22 cellular contexts compared by ENCODE assay signal in the genomic region with DNA sequence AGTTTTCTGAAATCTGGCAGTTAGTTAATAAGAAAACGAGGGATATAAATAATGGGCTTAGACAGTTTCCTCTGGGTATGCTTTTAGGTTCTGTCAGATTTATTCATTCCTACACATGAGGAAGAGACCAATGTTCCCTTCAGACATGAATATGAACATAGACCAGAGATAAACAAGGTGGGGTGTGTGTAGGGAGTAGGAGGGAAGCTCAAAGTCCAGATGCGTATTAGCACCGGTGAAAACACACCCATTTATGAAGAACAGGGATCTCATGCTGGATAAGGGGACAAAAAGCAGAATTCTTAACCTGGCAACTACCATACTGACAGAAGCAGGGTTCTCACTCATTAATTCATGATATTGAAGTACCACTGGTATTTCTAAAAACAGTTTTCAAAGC.
DNase-seq lines count a peak whose midpoint lies in the region; ATAC-seq, FAIRE-seq and TF ChIP-seq lines count a peak whose summit lies in the region.
"Had no signal": no experiment of that assay in that cellular context is flagged by ENCODE, and none has a peak within 500 bp of the region (broad histone marks: within the 10 kb centered on the region; RNA-seq: fewer than 3 reads in every experiment).

No MANE protein-coding gene starts in this region.

- H3K27ac ChIP-seq in ascending aorta (peak overlapping the region; percentile 10 to 93), HepG2 (ENCODE audit: extremely low read length, insufficient read depth, low read length) (no peak overlapping the region), stomach (peak overlapping the region; percentile 20 to 85 (median 34)), thyroid gland (no peak overlapping the region)

- H3K36me3 ChIP-seq in ascending aorta (no peaks in the 10 kb centered on the region), HepG2 (replicated peaks in 1 of 2; ENCODE audit: control insufficient read depth in 1 of 2, insufficient read depth in 2 of 2, low read length in 2 of 2) (no peaks in the 10 kb centered on the region), stomach (no peaks in the 10 kb centered on the region), thyroid gland (no peaks in the 10 kb centered on the region)

- H3K4me1 ChIP-seq in ascending aorta = peaks cover 4 to 11% of the 10 kb centered on the region in 2 donors
- peaks cover 8% of the 10 kb centered on the region; the same call in 1 of the 2 replicates for H3K4me1 ChIP-seq in HepG2 (ENCODE audit: insufficient read depth, low read length)
- H3K4me1 ChIP-seq in stomach = peaks cover 0 to 25% (median 12%) of the 10 kb centered on the region in 4 donors
- H3K4me1 ChIP-seq in thyroid gland = peaks cover 9% of the 10 kb centered on the region in 2 donors

- H3K4me3 ChIP-seq in ascending aorta (no peak overlapping the region), HepG2 (replicated peaks in 1 of 3; ENCODE audit: insufficient read depth in 1 of 3, low read depth in 2 of 3, low read length in 3 of 3) (no peak overlapping the region), stomach (no peak overlapping the region), thyroid gland (replicated peaks in 1 of 3) (no peak overlapping the region)

- POLR2A ChIA-PET in HepG2 (lab: Yijun Ruan, JAX) = no interaction called here

- H3K9me3 Mint-ChIP-seq in T-helper 2 cell treated with Interferon-gamma antibody and Interleukin-4, amounts not matched to agents 5 μg/mL and 100 μg/mL, for 36 hours = no peaks in the 10 kb centered on the region
- H3K9me3 Mint-ChIP-seq: CD8-positive, alpha-beta memory T cell had no signal

- no peaks in the 10 kb centered on the region for H4K20me1 ChIP-seq in HepG2 (ENCODE audit: insufficient read depth, low read length)

- no peaks in the 10 kb centered on the region for H3K79me2 ChIP-seq in HepG2 (ENCODE audit: insufficient read depth, low read length)

- H3K4me1 Mint-ChIP-seq in T-helper 2 cell treated with Interferon-gamma antibody and Interleukin-4, amounts not matched to agents 5 μg/mL and 100 μg/mL, for 36 hours (ENCODE audit: low read depth) = no peaks in the 10 kb centered on the region
- H3K4me1 Mint-ChIP-seq: CD8-positive, alpha-beta memory T cell had no signal

- FAIRE-seq in HepG2 (lab: Jason Lieb, UNC) = no peak
- FAIRE-seq: H1 had no signal

- H3K9me3 ChIP-seq in ascending aorta = no peaks in the 10 kb centered on the region
- no peaks in the 10 kb centered on the region for H3K9me3 ChIP-seq in HepG2 (ENCODE audit: low read length)
- H3K9me3 ChIP-seq in stomach = no peaks in the 10 kb centered on the region
- H3K9me3 ChIP-seq in thyroid gland = no peaks in the 10 kb centered on the region

- TF ChIP-seq CTCF in ascending aorta (IDR thresholded peaks at IDR 0.05) (no peak), HepG2 (CRISPR knock-in tag; IDR thresholded peaks at IDR 0.05) (no peak), stomach (IDR thresholded peaks at IDR 0.05) (no peak), thyroid gland (IDR thresholded peaks at IDR 0.05) (no peak)

- H3K9ac ChIP-seq in HepG2 (ENCODE audit: insufficient read depth, low read depth, low read length) = no peak overlapping the region

- intact Hi-C loops in ascending aorta (cut with DNase I) (no loop called here), HepG2 (cut with micrococcal nuclease; ENCODE audit: unreplicated experiment) (no loop called here), stomach (cut with DNase I; ENCODE audit: low total_unique reads) (no loop called here), thyroid gland (cut with DNase I) (no loop called here)

- CTCF ChIA-PET in HepG2 (lab: Yijun Ruan, JAX; ENCODE audit: low intra/inter-chr PET ratio, low total read pairs) = no interaction called here

- no peaks in the 10 kb centered on the region for H3K27me3 ChIP-seq in ascending aorta
- H3K27me3 ChIP-seq in HepG2 (ENCODE audit: control insufficient read depth in 1 of 2, insufficient read depth in 2 of 2, low read length in 2 of 2) = no peaks in the 10 kb centered on the region; a peak in 1 of 5 replicates
- H3K27me3 ChIP-seq in stomach = no peaks in the 10 kb centered on the region
- H3K27me3 ChIP-seq in thyroid gland = no peaks in the 10 kb centered on the region

- H3K4me2 ChIP-seq in HepG2 (ENCODE audit: low read depth, low read length) = no peak overlapping the region

- in situ Hi-C loops in HepG2 (cut with HindIII; ENCODE audit: extremely low pct_ligation_motif_present, low pct_unique_long_range_greater_than_20kb) = no loop called here

- TF ChIP-seq EP300 in HepG2 (IDR thresholded peaks at IDR 0.05; ENCODE audit: low read depth in 2 of 2, low read length in 2 of 2) (no peak), HepG2 (CRISPR knock-in tag; IDR thresholded peaks at IDR 0.05; ENCODE audit: borderline replicate concordance) (no peak), stomach (IDR thresholded peaks at IDR 0.05) (no peak)

- TF ChIP-seq RAD21 in HepG2 (CRISPR knock-in tag; IDR thresholded peaks at IDR 0.05) = no peak

- DNase-seq in HT-29 (ENCODE audit: low spot score) (peak; percentile 49), ascending aorta (ENCODE audit: low spot score in 2 of 2) (no peak), HepG2 (ENCODE audit: low spot score) (peak; percentile 8), stomach (no peak), thyroid gland (no peak)
- no peak for DNase-seq in T-helper 2 cell treated with Interferon-gamma antibody and Interleukin-4, amounts not matched to agents 5 μg/mL and 100 μg/mL, for 36 hours (ENCODE audit: low spot score)
- DNase-seq: AML-193; C1 segment of cervical spinal cord; CD8-positive, alpha-beta memory T cell; EL; GF-D8; KBM-7; NCI-H1092 treated with DMSO at 0.1 percent for 48 hours; NCI-H146; NCI-H2029; NCI-H2227 treated with DMSO at 0.1 percent for 48 hours; NCI-H510A treated with DMSO at 0.1 percent for 48 hours; NCI-H748 treated with DMSO at 0.1 percent for 48 hours had no signal

- BruUV-seq in HepG2 (replicated peaks; lab: Mats Ljungman, UMichigan) = no TSS peak

- H3K4me3 Mint-ChIP-seq in T-helper 2 cell treated with Interferon-gamma antibody and Interleukin-4, amounts not matched to agents 5 μg/mL and 100 μg/mL, for 36 hours = no peak overlapping the region
- H3K4me3 Mint-ChIP-seq: CD8-positive, alpha-beta memory T cell had no signal

- no peak overlapping the region for H3K27ac Mint-ChIP-seq in T-helper 2 cell treated with Interferon-gamma antibody and Interleukin-4, amounts not matched to agents 5 μg/mL and 100 μg/mL, for 36 hours
- H3K27ac Mint-ChIP-seq: CD8-positive, alpha-beta memory T cell had no signal

- H3K36me3 Mint-ChIP-seq in T-helper 2 cell treated with Interferon-gamma antibody and Interleukin-4, amounts not matched to agents 5 μg/mL and 100 μg/mL, for 36 hours (ENCODE audit: low read depth) = no peaks in the 10 kb centered on the region
- H3K36me3 Mint-ChIP-seq: CD8-positive, alpha-beta memory T cell had no signal

- ATAC-seq in HepG2 (peak; percentile 57; the same call in 1 of the 3 replicates), GM19035 (IDR thresholded peaks at IDR 0.05; ENCODE audit: unreplicated experiment) (no peak)
- ATAC-seq: HCT116, SK-N-SH treated with all-trans-retinoic acid at 6 μM for 48 hours had no signal

- H2AFZ ChIP-seq in HepG2 (ENCODE audit: low read length) = no peak overlapping the region

- no peak for TF ChIP-seq POLR2A in HepG2 (IDR thresholded peaks at IDR 0.05; ENCODE audit: insufficient read depth in 1 of 2, low read depth in 2 of 2, low read length in 2 of 2)
- TF ChIP-seq POLR2A in stomach (IDR thresholded peaks at IDR 0.05) = no peak
- no peak for TF ChIP-seq POLR2A in thyroid gland (IDR thresholded peaks at IDR 0.05)

- H3K27me3 Mint-ChIP-seq in T-helper 2 cell treated with Interferon-gamma antibody and Interleukin-4, amounts not matched to agents 5 μg/mL and 100 μg/mL, for 36 hours (ENCODE audit: low read depth) = peaks cover 6% of the 10 kb centered on the region

- 2% methylated on average over 3 of the region's 3 CpGs for WGBS in HepG2 (ENCODE audit: low lambda C conversion rate)
- 54 to 74% (median 65%) methylated on average over 3 of the region's 3 CpGs for WGBS in stomach, 5 donors
- WGBS in thyroid gland, 2 donors = 95 to 99% methylated on average over 3 of the region's 3 CpGs

TF ChIP-seq in HepG2, 621 proteins besides CTCF, POLR2A, EP300 and RAD21:
- TF ChIP-seq HNF4A (CRISPR knock-in tag; IDR thresholded peaks at IDR 0.05) = peak; percentile 28; the same call in 1 of the 2 replicates
- TF ChIP-seq, protein P1, sequence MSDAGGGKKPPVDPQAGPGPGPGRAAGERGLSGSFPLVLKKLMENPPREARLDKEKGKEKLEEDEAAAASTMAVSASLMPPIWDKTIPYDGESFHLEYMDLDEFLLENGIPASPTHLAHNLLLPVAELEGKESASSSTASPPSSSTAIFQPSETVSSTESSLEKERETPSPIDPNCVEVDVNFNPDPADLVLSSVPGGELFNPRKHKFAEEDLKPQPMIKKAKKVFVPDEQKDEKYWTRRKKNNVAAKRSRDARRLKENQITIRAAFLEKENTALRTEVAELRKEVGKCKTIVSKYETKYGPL (CRISPR knock-in tag; IDR thresholded peaks at IDR 0.05) = no peak

Comparison
In these comparisons a context has a peak if more than half of its experiments do, and no peak if none do; other contexts are left out.
1. DNase-seq: peak in HT-29 (single experiment) and HepG2 (single experiment); none in ascending aorta (0 of 2), stomach (single experiment), T-helper 2 cell treated with Interferon-gamma antibody and Interleukin-4, amounts not matched to agents 5 μg/mL and 100 μg/mL, for 36 hours (single experiment) and thyroid gland (0 of 2).
2. H3K27ac ChIP-seq: peak in ascending aorta (2 of 2) and stomach (5 of 5); none in HepG2 (single experiment) and thyroid gland (0 of 3).